Comparison of ENCODE assay signal across 29 cellular contexts in the genomic region with DNA sequence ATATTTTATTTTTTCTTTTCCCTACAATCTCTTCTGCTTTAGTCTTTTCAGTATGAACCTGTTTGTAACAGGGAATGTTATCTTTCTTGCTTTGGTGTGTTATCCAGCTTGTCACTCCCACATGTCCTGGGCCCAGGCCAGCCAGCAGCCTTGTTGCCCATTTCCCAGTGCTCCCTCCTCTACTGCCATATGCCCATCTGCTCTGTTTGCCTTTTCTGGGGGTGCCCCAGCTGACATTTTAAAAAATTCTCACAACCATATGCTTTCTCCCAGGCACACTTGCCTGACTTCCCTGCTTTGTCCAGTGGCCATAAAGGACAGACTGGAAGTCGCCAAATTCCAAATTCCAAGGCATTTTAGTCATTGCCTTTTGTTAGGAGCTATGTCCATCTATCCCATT. TPM values are rescaled to one million over a fixed set of nuclear protein-coding genes. Genes with fewer than 3 reads are reported as not detected.
"Had no signal": no experiment of that assay in that cellular context is flagged by ENCODE, and none has a peak within 500 bp of the region (broad histone marks: within the 10 kb centered on the region; RNA-seq: fewer than 3 reads in every experiment).

No MANE protein-coding gene starts in this region.

- H3K4me2 ChIP-seq: neural progenitor cell had no signal

- H3K4me1 ChIP-seq: left ventricle myocardium inferior, neural progenitor cell, thyroid gland had no signal

- H3K27me3 Mint-ChIP-seq: activated naive CD4-positive, alpha-beta T cell treated with anti-CD3 and anti-CD28 coated beads, Interleukin-2, amount 10 ng/mL, durations not matched to agents 7 days and 5 days; activated naive CD8-positive, alpha-beta T cell treated with anti-CD3 and anti-CD28 coated beads, Interleukin-2, amount 50 U/mL, for 24 hours; activated T-cell treated with anti-CD3 and anti-CD28 coated beads, Interleukin-2, amount 50 U/mL, for 24 hours; central memory CD8-positive, alpha-beta T cell; stimulated activated naive CD8-positive, alpha-beta T cell treated with anti-CD3 and anti-CD28 coated beads, Interleukin-15, amount 100 ng/mL, for 72 hours; T-helper 17 cell had no signal

- H3K4me3 Mint-ChIP-seq: activated naive CD4-positive, alpha-beta T cell treated with anti-CD3 and anti-CD28 coated beads, Interleukin-2, amount 10 ng/mL, durations not matched to agents 7 days and 5 days; activated naive CD8-positive, alpha-beta T cell treated with anti-CD3 and anti-CD28 coated beads, Interleukin-2, amount 50 U/mL, for 24 hours; activated T-cell treated with anti-CD3 and anti-CD28 coated beads, Interleukin-2, amount 50 U/mL, for 24 hours; central memory CD8-positive, alpha-beta T cell; natural killer cell; neural progenitor cell; stimulated activated naive CD8-positive, alpha-beta T cell treated with anti-CD3 and anti-CD28 coated beads, Interleukin-15, amount 100 ng/mL, for 72 hours; T-helper 17 cell had no signal

- DNase-seq: activated CD4-positive, alpha-beta T cell treated with anti-CD3 and anti-CD28 coated beads for 48 hours; activated CD4-positive, alpha-beta T cell treated with anti-CD3 and anti-CD28 coated beads, Interleukin-2, amount 50 U/mL, for 48 hours; activated CD8-positive, alpha-beta memory T cell treated with anti-CD3 and anti-CD28 coated beads, Interleukin-2, amount 50 U/mL, for 48 hours; activated gamma-delta T cell; activated naive CD4-positive, alpha-beta T cell treated with anti-CD3 and anti-CD28 coated beads, Interleukin-2, amount 10 ng/mL, durations not matched to agents 7 days and 5 days; activated naive CD8-positive, alpha-beta T cell treated with anti-CD3 and anti-CD28 coated beads, Interleukin-2, amount 50 U/mL, for 24 hours; activated T-cell treated with anti-CD3 and anti-CD28 coated beads, Interleukin-2, amount 50 U/mL, for 24 hours; foreskin melanocyte; left ventricle myocardium inferior; mesendoderm; natural killer cell; occipital lobe; right cardiac atrium; spleen; stimulated activated CD4-positive, alpha-beta T cell treated with anti-CD3 and anti-CD28 coated beads, Interleukin-4, amount 100 ng/mL, for 1 hour; stimulated activated naive CD8-positive, alpha-beta T cell treated with anti-CD3 and anti-CD28 coated beads, Interleukin-15, amount 100 ng/mL, for 72 hours; T-helper 17 cell; T1000; thyroid gland; WERI-Rb-1 had no signal

- H2AFZ ChIP-seq: neural progenitor cell had no signal

- H3K27me3 ChIP-seq: neural progenitor cell, spleen, thyroid gland had no signal

- H3K27ac Mint-ChIP-seq: activated naive CD4-positive, alpha-beta T cell treated with anti-CD3 and anti-CD28 coated beads, Interleukin-2, amount 10 ng/mL, durations not matched to agents 7 days and 5 days; activated naive CD8-positive, alpha-beta T cell treated with anti-CD3 and anti-CD28 coated beads, Interleukin-2, amount 50 U/mL, for 24 hours; activated T-cell treated with anti-CD3 and anti-CD28 coated beads, Interleukin-2, amount 50 U/mL, for 24 hours; natural killer cell; neural progenitor cell; stimulated activated naive CD8-positive, alpha-beta T cell treated with anti-CD3 and anti-CD28 coated beads, Interleukin-15, amount 100 ng/mL, for 72 hours; T-helper 17 cell had no signal

- H3K36me3 Mint-ChIP-seq: activated naive CD4-positive, alpha-beta T cell treated with anti-CD3 and anti-CD28 coated beads, Interleukin-2, amount 10 ng/mL, durations not matched to agents 7 days and 5 days; natural killer cell; neural progenitor cell had no signal

- H3K9me3 Mint-ChIP-seq: activated naive CD4-positive, alpha-beta T cell treated with anti-CD3 and anti-CD28 coated beads, Interleukin-2, amount 10 ng/mL, durations not matched to agents 7 days and 5 days; activated naive CD8-positive, alpha-beta T cell treated with anti-CD3 and anti-CD28 coated beads, Interleukin-2, amount 50 U/mL, for 24 hours; activated T-cell treated with anti-CD3 and anti-CD28 coated beads, Interleukin-2, amount 50 U/mL, for 24 hours; central memory CD8-positive, alpha-beta T cell; natural killer cell; neural progenitor cell; stimulated activated naive CD8-positive, alpha-beta T cell treated with anti-CD3 and anti-CD28 coated beads, Interleukin-15, amount 100 ng/mL, for 72 hours had no signal

- H3K9ac ChIP-seq: neural progenitor cell had no signal

- H3K4me1 Mint-ChIP-seq: neural progenitor cell had no signal

- H3K9me3 ChIP-seq: left ventricle myocardium inferior, spleen, thyroid gland had no signal

- H3K36me3 ChIP-seq: left ventricle myocardium inferior, neural progenitor cell, spleen, thyroid gland, WERI-Rb-1 had no signal

- H3K4me3 ChIP-seq: coronary artery, left ventricle myocardium inferior, lung, neural progenitor cell, spleen, thyroid gland had no signal

- H3K27ac ChIP-seq: coronary artery, left ventricle myocardium inferior, neural progenitor cell, spleen, thyroid gland, WERI-Rb-1 had no signal

- FAIRE-seq: bronchial epithelial cell, islet of Langerhans had no signal

- ATAC-seq: activated CD4-positive, CD25-positive, alpha-beta regulatory T cell treated with anti-CD3 and anti-CD28 coated beads, Interleukin-2, amount 50 U/mL, for 24 hours; activated naive CD8-positive, alpha-beta T cell treated with anti-CD3 and anti-CD28 coated beads, Interleukin-2, amount 50 U/mL, for 24 hours; esophagus mucosa; natural killer cell; right cardiac atrium; T-helper 17 cell had no signal

RNA-seq across cellular contexts. Expression of a gene that starts 45.9 kb away (rescaled TPM):
- total RNA-seq: bronchial epithelial cell, glomerular endothelial cell, thyroid gland had no signal
